ENCODE assay signal across 13 cellular contexts in the genomic region with DNA sequence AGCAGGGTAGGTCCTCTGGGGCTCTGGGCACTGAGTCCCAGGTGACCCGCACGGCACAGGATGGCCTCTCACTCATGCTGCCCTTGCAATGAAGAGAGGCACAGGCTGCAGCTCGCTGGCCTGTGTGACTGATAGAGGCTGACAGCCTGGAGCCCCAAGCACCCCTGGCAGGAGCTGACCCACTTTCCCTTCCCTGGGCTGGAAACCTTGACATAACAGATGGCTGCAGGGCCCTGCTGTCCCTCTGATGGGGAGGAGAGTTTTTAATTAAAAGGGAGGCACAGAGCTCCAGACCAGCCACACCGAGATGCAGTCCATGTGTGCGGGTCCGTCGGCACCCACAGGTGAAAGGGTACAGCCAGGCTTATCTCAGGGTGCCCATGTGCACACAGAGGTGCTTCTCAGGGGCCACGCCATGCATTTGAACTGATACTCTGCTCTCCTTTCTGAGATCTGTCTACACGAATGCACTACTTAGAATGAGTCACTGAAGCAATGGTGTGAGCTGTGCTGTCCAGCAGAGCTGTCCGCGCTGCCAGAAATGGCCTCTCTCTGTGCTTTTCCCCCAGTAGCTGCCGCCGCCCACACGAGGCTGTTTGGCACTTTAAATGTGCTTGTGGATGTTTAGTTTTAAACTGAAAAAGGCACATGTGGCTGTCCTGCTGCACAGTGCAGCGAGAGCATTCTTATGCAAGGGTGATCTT.
A peak's percentile ranks its signal among the peaks of the same experiment; 100 is the strongest.
DNase-seq lines count a peak whose midpoint lies in the region; ATAC-seq and TF ChIP-seq lines count a peak whose summit lies in the region.
"Had no signal": no experiment of that assay in that cellular context is flagged by ENCODE, and none has a peak within 500 bp of the region (broad histone marks: within the 10 kb centered on the region; RNA-seq: fewer than 3 reads in every experiment).

No MANE protein-coding gene starts in this region.

- H3K27me3 Mint-ChIP-seq in glutamatergic neuron (ENCODE audit: unreplicated experiment) (peaks cover 14% of the 10 kb centered on the region), natural killer cell (ENCODE audit: low read depth in 2 of 2) (peaks cover 9 to 10% of the 10 kb centered on the region in 2 donors)
- H3K27me3 Mint-ChIP-seq in stimulated activated memory B cell treated with anti-CD40 and anti-IgM and Interleukin-4, amounts not matched to agents 10 μg/mL and 1 μg/mL and 100 μg/mL, for 72 hours = no peaks in the 10 kb centered on the region
- H3K27me3 Mint-ChIP-seq: activated B cell treated with CpG ODN at 0.5 μM for 24 hours had no signal

- H3K4me3 ChIP-seq in adipocyte (ENCODE audit: low read length) (peak overlapping the region; percentile 57), psoas muscle (no peak overlapping the region)
- H3K4me3 ChIP-seq in effector memory CD4-positive, alpha-beta T cell (ENCODE audit: insufficient read depth, low read depth, low read length, poor library complexity, severe bottlenecking) = no peak overlapping the region

- no peak overlapping the region for H3K27ac ChIP-seq in psoas muscle
- no peak overlapping the region for H3K27ac ChIP-seq in effector memory CD4-positive, alpha-beta T cell (ENCODE audit: insufficient read depth, low read length, poor library complexity, severe bottlenecking)

- DNase-seq in ELR (ENCODE audit: low read depth) (peak; percentile 62), adipocyte (ENCODE audit: low read depth) (peak; percentile 77), glutamatergic neuron (peak; percentile 55), psoas muscle (peak; percentile 68 to 73), natural killer cell (no peak)
- DNase-seq in effector memory CD4-positive, alpha-beta T cell = no peak
- DNase-seq: activated B cell treated with CpG ODN at 0.5 μM for 24 hours; COR-L47; effector memory CD8-positive, alpha-beta T cell; NCI-H2171; SHP77 treated with DMSO at 0.1 percent for 48 hours had no signal

- H3K27me3 ChIP-seq in adipocyte (replicated peaks; ENCODE audit: control insufficient read depth, insufficient read depth, low read length) = no peaks in the 10 kb centered on the region
- peaks cover 0 to 32% (median 5%) of the 10 kb centered on the region in 3 donors for H3K27me3 ChIP-seq in psoas muscle (ENCODE audit: insufficient read depth in 3 of 3, low read length in 2 of 3)
- H3K27me3 ChIP-seq in effector memory CD4-positive, alpha-beta T cell (replicated peaks; ENCODE audit: control insufficient read depth, insufficient read depth, low read length, poor library complexity, severe bottlenecking) = no peaks in the 10 kb centered on the region

- intact Hi-C loops in psoas muscle (cut with DNase I) (no loop called here), natural killer cell (cut with micrococcal nuclease) (no loop called here)

- TF ChIP-seq CTCF in glutamatergic neuron (IDR thresholded peaks at IDR 0.05; ENCODE audit: partially characterized antibody, unreplicated experiment) = no peak
- no peak for TF ChIP-seq CTCF in psoas muscle (IDR thresholded peaks at IDR 0.05)
- no peak for TF ChIP-seq CTCF in natural killer cell (IDR thresholded peaks at IDR 0.05)

- H3K9me3 ChIP-seq in adipocyte (ENCODE audit: control insufficient read depth, low read length) (no peaks in the 10 kb centered on the region), psoas muscle (no peaks in the 10 kb centered on the region)
- H3K9me3 ChIP-seq in effector memory CD4-positive, alpha-beta T cell (ENCODE audit: control insufficient read depth, low read length) = no peaks in the 10 kb centered on the region

- H3K36me3 Mint-ChIP-seq in glutamatergic neuron (ENCODE audit: unreplicated experiment) (no peaks in the 10 kb centered on the region), natural killer cell (no peaks in the 10 kb centered on the region)
- peaks cover 6% of the 10 kb centered on the region for H3K36me3 Mint-ChIP-seq in stimulated activated memory B cell treated with anti-CD40 and anti-IgM and Interleukin-4, amounts not matched to agents 10 μg/mL and 1 μg/mL and 100 μg/mL, for 72 hours

- H3K4me1 Mint-ChIP-seq in glutamatergic neuron (ENCODE audit: low read depth, unreplicated experiment) (peaks cover 37% of the 10 kb centered on the region), natural killer cell (peaks cover 0 to 17% of the 10 kb centered on the region in 2 donors)
- peaks cover 20% of the 10 kb centered on the region for H3K4me1 Mint-ChIP-seq in stimulated activated memory B cell treated with anti-CD40 and anti-IgM and Interleukin-4, amounts not matched to agents 10 μg/mL and 1 μg/mL and 100 μg/mL, for 72 hours

- peak overlapping the region; percentile 73 for H3K9ac ChIP-seq in adipocyte (ENCODE audit: low read length)

- H3K4me1 ChIP-seq in adipocyte (ENCODE audit: control insufficient read depth, insufficient read depth, low read length) (peaks cover 29% of the 10 kb centered on the region), psoas muscle (no peaks in the 10 kb centered on the region)
- peaks cover 24% of the 10 kb centered on the region for H3K4me1 ChIP-seq in effector memory CD4-positive, alpha-beta T cell (ENCODE audit: control insufficient read depth, insufficient read depth, low read length, poor library complexity, severe bottlenecking)

- H3K4me3 Mint-ChIP-seq in glutamatergic neuron (ENCODE audit: unreplicated experiment) (peak overlapping the region; percentile 79), natural killer cell (no peak overlapping the region)
- no peak overlapping the region for H3K4me3 Mint-ChIP-seq in stimulated activated memory B cell treated with anti-CD40 and anti-IgM and Interleukin-4, amounts not matched to agents 10 μg/mL and 1 μg/mL and 100 μg/mL, for 72 hours
- H3K4me3 Mint-ChIP-seq: activated B cell treated with CpG ODN at 0.5 μM for 24 hours; effector memory CD8-positive, alpha-beta T cell had no signal

- H3K27ac Mint-ChIP-seq in glutamatergic neuron (ENCODE audit: unreplicated experiment) (peak overlapping the region; percentile 91), natural killer cell (no peak overlapping the region)
- H3K27ac Mint-ChIP-seq in stimulated activated memory B cell treated with anti-CD40 and anti-IgM and Interleukin-4, amounts not matched to agents 10 μg/mL and 1 μg/mL and 100 μg/mL, for 72 hours = no peak overlapping the region
- H3K27ac Mint-ChIP-seq: activated B cell treated with CpG ODN at 0.5 μM for 24 hours; effector memory CD8-positive, alpha-beta T cell had no signal

- ATAC-seq in psoas muscle = peak in 3 of 4 donors; percentile 44 to 60 (median 58)
- no peak for ATAC-seq in natural killer cell
- no peak for ATAC-seq in stimulated activated memory B cell treated with anti-CD40 and anti-IgM and Interleukin-4, amounts not matched to agents 10 μg/mL and 1 μg/mL and 100 μg/mL, for 72 hours
- no peak for ATAC-seq in HG03354 (IDR thresholded peaks at IDR 0.05; ENCODE audit: poor library complexity, severe bottlenecking, unreplicated experiment)
- ATAC-seq: effector memory CD8-positive, alpha-beta T cell had no signal

- WGBS in psoas muscle, 3 donors = 20 to 44% (median 23%) methylated on average over 15 of the region's 15 CpGs

- H3K9me3 Mint-ChIP-seq in glutamatergic neuron (ENCODE audit: unreplicated experiment) (peaks cover 9% of the 10 kb centered on the region), natural killer cell (no peaks in the 10 kb centered on the region)
- no peaks in the 10 kb centered on the region for H3K9me3 Mint-ChIP-seq in stimulated activated memory B cell treated with anti-CD40 and anti-IgM and Interleukin-4, amounts not matched to agents 10 μg/mL and 1 μg/mL and 100 μg/mL, for 72 hours
- H3K9me3 Mint-ChIP-seq: activated B cell treated with CpG ODN at 0.5 μM for 24 hours; effector memory CD8-positive, alpha-beta T cell had no signal

- H3K36me3 ChIP-seq in adipocyte (ENCODE audit: control insufficient read depth, insufficient read depth, low read length, severe bottlenecking) = peaks cover 8% of the 10 kb centered on the region
- no peaks in the 10 kb centered on the region for H3K36me3 ChIP-seq in psoas muscle (ENCODE audit: insufficient read depth in 1 of 2, low read depth in 1 of 2)
- no peaks in the 10 kb centered on the region for H3K36me3 ChIP-seq in effector memory CD4-positive, alpha-beta T cell (ENCODE audit: control insufficient read depth, insufficient read depth, low read length)

Comparison
In these comparisons a context has a peak if more than half of its experiments do, and no peak if none do; other contexts are left out.
1. DNase-seq: peak in ELR (single experiment), adipocyte (single experiment), glutamatergic neuron (single experiment) and psoas muscle (2 of 2); none in effector memory CD4-positive, alpha-beta T cell (0 of 3) and natural killer cell (single experiment).
2. ATAC-seq: peak in psoas muscle (3 of 4); none in natural killer cell (0 of 3), stimulated activated memory B cell treated with anti-CD40 and anti-IgM and Interleukin-4, amounts not matched to agents 10 μg/mL and 1 μg/mL and 100 μg/mL, for 72 hours (single experiment) and HG03354 (single experiment).